In genomic region chr17:15404116-15404730, GRCh38 we compare ENCODE assay signal across 17 cellular contexts.
DNase-seq lines count a peak whose midpoint lies in the region; ATAC-seq and TF ChIP-seq lines count a peak whose summit lies in the region.
"Had no signal": no experiment of that assay in that cellular context is flagged by ENCODE, and none has a peak within 500 bp of the region (broad histone marks: within the 10 kb centered on the region; RNA-seq: fewer than 3 reads in every experiment).

No MANE protein-coding gene starts in this region.

- in situ Hi-C loops in IMR-90 (cut with MboI; ENCODE audit: low sequenced_read_pairs), result no loop called here

- intact Hi-C loops in IMR-90 (cut with micrococcal nuclease), result no loop called here

- H3K9me3 ChIP-seq in IMR-90 (ENCODE audit: control insufficient read depth, insufficient read depth, low read length), result no peaks in the 10 kb centered on the region
- H3K9me3 ChIP-seq in hepatocyte (ENCODE audit: low read depth), result no peaks in the 10 kb centered on the region
- no peaks in the 10 kb centered on the region for H3K9me3 ChIP-seq in suprapubic skin

- H3K27me3 ChIP-seq in IMR-90 (ENCODE audit: control insufficient read depth, insufficient read depth, low read length) (no peaks in the 10 kb centered on the region), hepatocyte (no peaks in the 10 kb centered on the region), suprapubic skin (no peaks in the 10 kb centered on the region)

- dilution Hi-C loops in IMR-90 (cut with HindIII; ENCODE audit: low sequenced_read_pairs, unreplicated experiment), result no loop called here

- H3K79me2 ChIP-seq in hepatocyte, result no peaks in the 10 kb centered on the region

- ATAC-seq in IMR-90 (ENCODE audit: low read depth) (peak; percentile 42), HG03095 (IDR thresholded peaks at IDR 0.05; ENCODE audit: unreplicated experiment) (no peak)
- ATAC-seq: activated CD4-positive, CD25-positive, alpha-beta regulatory T cell treated with anti-CD3 and anti-CD28 coated beads, Interleukin-2, amount 50 U/mL, for 24 hours; activated naive CD4-positive, alpha-beta T cell treated with anti-CD3 and anti-CD28 coated beads, Interleukin-2, amount 50 U/mL, for 72 hours; Panc1 had no signal

- H3K4me3 ChIP-seq in IMR-90 (ENCODE audit: insufficient read depth, low read depth, low read length) (no peak overlapping the region), hepatocyte (no peak overlapping the region), suprapubic skin (no peak overlapping the region)

- H2BK5ac ChIP-seq in IMR-90 (ENCODE audit: low read depth, low read length, poor library complexity, severe bottlenecking), result no peak overlapping the region

- no peak for TF ChIP-seq RAD21 in IMR-90 (IDR thresholded peaks at IDR 0.05; ENCODE audit: low read length)

- 0 out of 2 replicates have a peak overlapping the region, but pooled peaks have one; percentile 59 for H3K23ac ChIP-seq in IMR-90 (ENCODE audit: low read depth, low read length)

- no peaks in the 10 kb centered on the region for H3K9me2 ChIP-seq in hepatocyte (replicated peaks; ENCODE audit: insufficient read depth)

- no peak for TF ChIP-seq EP300 in suprapubic skin (IDR thresholded peaks at IDR 0.05)

- H2AFZ ChIP-seq in IMR-90 (replicated peaks; ENCODE audit: low read length, poor library complexity) (no peak overlapping the region), hepatocyte (no peak overlapping the region)

- CTCF ChIA-PET in IMR-90 (lab: Yijun Ruan, JAX), result no interaction called here

- H3K27ac ChIP-seq in IMR-90 (ENCODE audit: insufficient read depth, low read length) (no peak overlapping the region), hepatocyte (peak overlapping the region; percentile 54), suprapubic skin (peak overlapping the region; percentile 53)
- H3K27ac ChIP-seq: C4-2B had no signal

- H2BK20ac ChIP-seq in IMR-90 (ENCODE audit: low read depth, low read length), result peak overlapping the region; percentile 33; the same call in 1 of the 2 replicates

- no peaks in the 10 kb centered on the region for H4K20me1 ChIP-seq in IMR-90 (ENCODE audit: insufficient read depth, low read length)
- H4K20me1 ChIP-seq in hepatocyte (ENCODE audit: insufficient read depth, poor library complexity, severe bottlenecking), result no peaks in the 10 kb centered on the region

- no peak overlapping the region for H3K18ac ChIP-seq in IMR-90 (ENCODE audit: low read depth, low read length)

- DNase-seq in IMR-90 (peak; percentile 79), astrocyte of the hippocampus (ENCODE audit: low read depth, low spot score) (peak; percentile 54), hepatocyte (ENCODE audit: low spot score) (no peak), suprapubic skin (ENCODE audit: low spot score in 2 of 2) (no peak), SW 1271 (lab: John Stamatoyannopoulos, UW) (no peak), nucleus accumbens (lab: John Stamatoyannopoulos, UW) (no peak), activated gamma-delta T cell (lab: John Stamatoyannopoulos, UW) (no peak)
- DNase-seq: cerebellar nuclear complex; NCI-H187 treated with DMSO at 0.1 percent for 48 hours; NCI-H510A treated with DMSO at 0.1 percent for 48 hours; stimulated activated CD4-positive, alpha-beta T cell treated with anti-CD3 and anti-CD28 coated beads, Interleukin-12 subunit alpha, Interleukin-12 subunit beta, amount 100 ng/mL, for 4 hours; T-helper 1 cell had no signal

- H3K36me3 ChIP-seq in IMR-90 (ENCODE audit: control insufficient read depth, insufficient read depth, low read length), result no peaks in the 10 kb centered on the region
- no peaks in the 10 kb centered on the region for H3K36me3 ChIP-seq in hepatocyte (replicated peaks; ENCODE audit: insufficient read depth, low read depth)
- H3K36me3 ChIP-seq in suprapubic skin, result no peaks in the 10 kb centered on the region

- H4K5ac ChIP-seq in IMR-90 (ENCODE audit: low read depth, low read length), result no peak overlapping the region

- peak overlapping the region; percentile 12; the same call in 1 of the 3 replicates for H2BK15ac ChIP-seq in IMR-90 (ENCODE audit: low read depth, low read length)

- H4K8ac ChIP-seq in IMR-90 (ENCODE audit: low read depth in 2 of 2, low read length in 2 of 2), result peak overlapping the region in 1 of 2 experiments; percentile 21; a peak in 1 of 4 replicates

- no TSS peak for BruUV-seq in IMR-90 (replicated peaks; lab: Mats Ljungman, UMichigan)

- no peak overlapping the region for H3K4me2 ChIP-seq in IMR-90 (ENCODE audit: low read depth, low read length)
- no peak overlapping the region for H3K4me2 ChIP-seq in hepatocyte

- peak overlapping the region; percentile 46; the same call in 1 of the 2 replicates for H2BK120ac ChIP-seq in IMR-90 (ENCODE audit: low read depth, low read length)

- 83% methylated on average over 1 of the region's 8 CpGs; no CpG with 5 or more reads in 1 of the 2 experiments for WGBS in IMR-90 (ENCODE audit: extremely low coverage in 2 of 2, insufficient read length in 1 of 2), 2 experiments
- WGBS in hepatocyte (ENCODE audit: low lambda C conversion rate, missing lambda C conversion rate), result 70% methylated on average over 8 of the region's 8 CpGs
- WGBS in suprapubic skin, result 62% methylated on average over 8 of the region's 8 CpGs

- 0 out of 2 replicates have a peak overlapping the region, but pooled peaks have one; percentile 21 for H3K14ac ChIP-seq in IMR-90 (replicated peaks; ENCODE audit: low read depth, low read length)

- no peak for TF ChIP-seq POLR2A in IMR-90 (IDR thresholded peaks at IDR 0.05; ENCODE audit: low read depth, low read length)
- TF ChIP-seq POLR2A in suprapubic skin (IDR thresholded peaks at IDR 0.05), result no peak

- no peak overlapping the region for H3K56ac ChIP-seq in IMR-90 (ENCODE audit: extremely low read depth, insufficient read depth, low read length)

- peaks cover 19% of the 10 kb centered on the region for H3K9me1 ChIP-seq in IMR-90 (ENCODE audit: insufficient read depth, low read length)

- H3K4me1 ChIP-seq in IMR-90 (ENCODE audit: control insufficient read depth, insufficient read depth, low read length) (peaks cover 17% of the 10 kb centered on the region), hepatocyte (ENCODE audit: insufficient read depth) (peaks cover 13% of the 10 kb centered on the region), suprapubic skin (peaks cover 26% of the 10 kb centered on the region)

- 0 out of 4 replicates have a peak, but pooled peaks cover 0 to 3% of the 10 kb centered on the region in 2 experiments for H3K79me1 ChIP-seq in IMR-90 (ENCODE audit: low read depth in 1 of 2, low read length in 2 of 2)

- POLR2A ChIA-PET in IMR-90 (lab: Charles Lee; ENCODE audit: unreplicated experiment), result no interaction called here

- no peak for TF ChIP-seq CTCF in IMR-90 (conservative IDR thresholded peaks at IDR 0.05; ENCODE audit: low read depth, low read length)
- TF ChIP-seq CTCF in hepatocyte (IDR thresholded peaks at IDR 0.05; ENCODE audit: poor library complexity), result no peak
- TF ChIP-seq CTCF in suprapubic skin (IDR thresholded peaks at IDR 0.05), result no peak

- H3K4ac ChIP-seq in IMR-90 (ENCODE audit: low read depth, low read length), result peak overlapping the region; percentile 63

- no peak overlapping the region for H2AK9ac ChIP-seq in IMR-90 (replicated peaks; ENCODE audit: low read depth, low read length, poor library complexity)

- peak overlapping the region; percentile 28; the same call in 1 of the 2 replicates for H2AK5ac ChIP-seq in IMR-90 (ENCODE audit: low read depth, low read length)

- H3K9ac ChIP-seq in IMR-90 (ENCODE audit: low read depth, low read length), result no peak overlapping the region

- H4K91ac ChIP-seq in IMR-90 (ENCODE audit: insufficient read depth, low read depth, low read length), result peak overlapping the region; percentile 17

TF ChIP-seq in IMR-90, 13 proteins besides CTCF, POLR2A, EP300 and RAD21:
- no peak for TF ChIP-seq SMC3 (IDR thresholded peaks at IDR 0.05; ENCODE audit: low read depth, low read length)
- TF ChIP-seq USF2 (IDR thresholded peaks at IDR 0.05; ENCODE audit: low read depth, low read length), result no peak
- no peak for TF ChIP-seq FOS (IDR thresholded peaks at IDR 0.05; ENCODE audit: low read depth, low read length)
- TF ChIP-seq RCOR1 (IDR thresholded peaks at IDR 0.05; ENCODE audit: insufficient replicate concordance, low read length), result no peak
- TF ChIP-seq CEBPB (IDR thresholded peaks at IDR 0.05; ENCODE audit: low read depth, low read length), result no peak
- no peak for TF ChIP-seq MAFK (IDR thresholded peaks at IDR 0.05; ENCODE audit: low read depth, low read length)
- TF ChIP-seq ELK1 (IDR thresholded peaks at IDR 0.05; ENCODE audit: borderline replicate concordance, low read depth, low read length), result no peak
- no peak for TF ChIP-seq BHLHE40 (IDR thresholded peaks at IDR 0.05; ENCODE audit: low read depth, low read length)
- no peak for TF ChIP-seq MXI1 (IDR thresholded peaks at IDR 0.05; ENCODE audit: borderline replicate concordance, low read depth, low read length)
- TF ChIP-seq CHD1 (IDR thresholded peaks at IDR 0.05; ENCODE audit: low read depth, low read length), result no peak
- no peak for TF ChIP-seq NFE2L2 (IDR thresholded peaks at IDR 0.05; ENCODE audit: low read depth, low read length)
- no peak for TF ChIP-seq MAZ (IDR thresholded peaks at IDR 0.05; ENCODE audit: borderline replicate concordance, low read depth, low read length)

Comparison
In these comparisons a context has a peak if more than half of its experiments do, and no peak if none do; other contexts are left out.
1. DNase-seq: peak in IMR-90 (single experiment) and astrocyte of the hippocampus (single experiment); none in hepatocyte (single experiment), suprapubic skin (0 of 2), SW 1271 (0 of 2), nucleus accumbens (0 of 56) and activated gamma-delta T cell (single experiment).